In the genomic region with DNA sequence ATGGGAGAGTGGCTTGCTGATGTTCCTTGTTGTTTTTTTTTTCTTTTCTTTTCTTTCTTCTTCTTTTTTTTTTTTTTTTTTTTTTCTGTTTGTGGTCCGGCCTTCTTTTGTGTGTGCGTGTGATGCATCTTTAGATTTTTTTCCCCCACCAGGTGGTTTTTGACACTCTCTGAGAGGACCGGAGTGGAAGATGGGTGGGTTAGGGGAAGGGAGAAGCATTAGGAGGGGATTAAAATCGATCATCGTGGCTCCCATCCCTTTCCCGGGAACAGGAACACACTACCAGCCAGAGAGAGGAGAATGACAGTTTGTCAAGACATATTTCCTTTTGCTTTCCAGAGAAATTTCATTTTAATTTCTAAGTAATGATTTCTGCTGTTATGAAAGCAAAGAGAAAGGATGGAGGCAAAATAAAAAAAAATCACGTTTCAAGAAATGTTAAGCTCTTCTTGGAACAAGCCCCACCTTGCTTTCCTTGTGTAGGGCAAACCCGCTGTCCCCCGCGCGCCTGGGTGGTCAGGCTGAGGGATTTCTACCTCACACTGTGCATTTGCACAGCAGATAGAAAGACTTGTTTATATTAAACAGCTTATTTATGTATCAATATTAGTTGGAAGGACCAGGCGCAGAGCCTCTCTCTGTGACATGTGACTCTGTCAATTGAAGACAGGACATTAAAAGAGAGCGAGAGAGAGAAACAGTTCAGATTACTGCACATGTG, we compare ENCODE assay signal across 9 cellular contexts. TPM values are rescaled to one million over a fixed set of nuclear protein-coding genes. Genes with fewer than 3 reads are reported as not detected.
DNase-seq lines count a peak whose midpoint lies in the region; ATAC-seq, FAIRE-seq and TF ChIP-seq lines count a peak whose summit lies in the region.
"Had no signal": no experiment of that assay in that cellular context is flagged by ENCODE, and none has a peak within 500 bp of the region (broad histone marks: within the 10 kb centered on the region; RNA-seq: fewer than 3 reads in every experiment).

No MANE protein-coding gene starts in this region.

- 61% methylated on average over 11 of the region's 13 CpGs for WGBS in GM12878 (ENCODE audit: insufficient coverage, insufficient replicate concordance, low lambda C conversion rate, missing lambda C conversion rate)

- peaks cover 2% of the 10 kb centered on the region; the same call in 1 of the 3 replicates for H3K9me3 ChIP-seq in GM12878 (replicated peaks; ENCODE audit: control insufficient read depth, insufficient read depth, low read length)
- no peaks in the 10 kb centered on the region for H3K9me3 ChIP-seq in naive thymus-derived CD4-positive, alpha-beta T cell (ENCODE audit: control insufficient read depth in 2 of 3, low read length in 3 of 3)

- no peaks in the 10 kb centered on the region for H4K20me1 ChIP-seq in GM12878 (ENCODE audit: control insufficient read depth, insufficient read depth)

- no peak for TF ChIP-seq CTCF in GM12878 (IDR thresholded peaks at IDR 0.05 in 2 of 3, conservative IDR thresholded peaks at IDR 0.05 in 1 of 3; ENCODE audit: control insufficient read depth in 2 of 3, extremely low read depth in 1 of 3, insufficient read depth in 1 of 3, low read depth in 3 of 3, low read length in 3 of 3)

- no peaks in the 10 kb centered on the region for H3K36me3 ChIP-seq in GM12878 (ENCODE audit: control insufficient read depth in 2 of 2, insufficient read depth in 2 of 2, low read length in 1 of 2)
- H3K36me3 ChIP-seq in naive thymus-derived CD4-positive, alpha-beta T cell (ENCODE audit: control insufficient read depth in 2 of 3, insufficient read depth in 3 of 3, low read length in 3 of 3) = no peaks in the 10 kb centered on the region

- RAD21 ChIA-PET in GM12878 (lab: Charles Lee; ENCODE audit: unreplicated experiment) = interaction anchor here (1.2 to 1.5 kb wide), 2 partner anchors 21 to 247 kb away, joined by 3 to 4 read pairs; no protein-coding TSS in a partner anchor

- ATAC-seq in stimulated activated naive CD8-positive, alpha-beta T cell treated with anti-CD3 and anti-CD28 coated beads, Interleukin-15, Interleukin-2, amounts not matched to agents 100 U/mL and 50 U/mL, for 24 hours = no peak
- no peak for ATAC-seq in GM12878
- ATAC-seq in naive thymus-derived CD4-positive, alpha-beta T cell = no peak
- no peak for ATAC-seq in SK-N-SH treated with all-trans-retinoic acid at 6 μM for 48 hours
- ATAC-seq in activated CD4-positive, CD25-positive, alpha-beta regulatory T cell treated with anti-CD3 and anti-CD28 coated beads, Interleukin-2, amount 50 U/mL, for 24 hours = no peak
- ATAC-seq: K562 had no signal

- H3K27me3 Mint-ChIP-seq in stimulated activated naive CD8-positive, alpha-beta T cell treated with anti-CD3 and anti-CD28 coated beads, Interleukin-15, Interleukin-2, amounts not matched to agents 100 ng/mL and 50 ng/mL, for 24 hours = peaks cover 73% of the 10 kb centered on the region
- peaks cover 54 to 82% (median 69%) of the 10 kb centered on the region in 5 donors for H3K27me3 Mint-ChIP-seq in naive thymus-derived CD4-positive, alpha-beta T cell

- DNase-seq in stimulated activated naive CD8-positive, alpha-beta T cell treated with anti-CD3 and anti-CD28 coated beads, Interleukin-15, Interleukin-2, amounts not matched to agents 100 U/mL and 50 U/mL, for 24 hours = no peak
- DNase-seq in GM12878 (ENCODE audit: low read depth, low spot score) = no peak
- DNase-seq in naive thymus-derived CD4-positive, alpha-beta T cell = no peak
- DNase-seq in NCI-H1436 (lab: John Stamatoyannopoulos, UW) = no peak
- no peak for DNase-seq in GM03348 (ENCODE audit: low spot score)

- H3K9ac ChIP-seq in GM12878 (ENCODE audit: control insufficient read depth, insufficient read depth, low read length) = no peak overlapping the region

- H2AFZ ChIP-seq in GM12878 (ENCODE audit: control insufficient read depth, low read depth, low read length) = no peak overlapping the region

- CTCF ChIA-PET in GM12878 (lab: Yijun Ruan, JAX) = interaction anchor here (0.9 to 1.7 kb wide), 4 partner anchors 23 to 246 kb away, joined by 3 to 8 read pairs (median 3); no protein-coding TSS in a partner anchor
- CTCF ChIA-PET in naive thymus-derived CD4-positive, alpha-beta T cell (lab: Charles Lee) = no interaction called here

- peaks cover 5% of the 10 kb centered on the region for H3K4me1 ChIP-seq in GM12878 (ENCODE audit: control insufficient read depth, insufficient read depth, low read length)
- H3K4me1 ChIP-seq in naive thymus-derived CD4-positive, alpha-beta T cell (ENCODE audit: control insufficient read depth in 2 of 2, insufficient read depth in 2 of 2, low read length in 2 of 2) = peaks cover 0 to 8% of the 10 kb centered on the region in 2 donors

- H3K27me3 ChIP-seq in GM12878 (replicated peaks in 1 of 2; ENCODE audit: control insufficient read depth in 2 of 2, insufficient read depth in 2 of 2, low read length in 1 of 2) = peaks cover 0 to 3% of the 10 kb centered on the region in 2 experiments; a peak in 2 of 4 replicates
- peaks cover 2 to 6% of the 10 kb centered on the region in 2 donors for H3K27me3 ChIP-seq in naive thymus-derived CD4-positive, alpha-beta T cell (ENCODE audit: control insufficient read depth in 2 of 2, insufficient read depth in 2 of 2, low read length in 2 of 2)

- H3K4me1 Mint-ChIP-seq in stimulated activated naive CD8-positive, alpha-beta T cell treated with anti-CD3 and anti-CD28 coated beads, Interleukin-15, Interleukin-2, amounts not matched to agents 100 ng/mL and 50 ng/mL, for 24 hours (ENCODE audit: low read depth) = peaks cover 20% of the 10 kb centered on the region
- peaks cover 14 to 27% (median 20%) of the 10 kb centered on the region in 7 donors for H3K4me1 Mint-ChIP-seq in naive thymus-derived CD4-positive, alpha-beta T cell

- H3K9me3 Mint-ChIP-seq in stimulated activated naive CD8-positive, alpha-beta T cell treated with anti-CD3 and anti-CD28 coated beads, Interleukin-15, Interleukin-2, amounts not matched to agents 100 ng/mL and 50 ng/mL, for 24 hours = no peaks in the 10 kb centered on the region
- H3K9me3 Mint-ChIP-seq in naive thymus-derived CD4-positive, alpha-beta T cell = peaks cover 0 to 4% (median 0%) of the 10 kb centered on the region in 11 donors

- TF ChIP-seq POLR2A in GM12878 (IDR thresholded peaks at IDR 0.05; ENCODE audit: low read depth, low read length) = no peak

- no peak overlapping the region for H3K27ac ChIP-seq in GM12878 (ENCODE audit: control insufficient read depth, insufficient read depth)
- H3K27ac ChIP-seq in naive thymus-derived CD4-positive, alpha-beta T cell (ENCODE audit: low read depth, low read length) = no peak overlapping the region

- FAIRE-seq in GM12878 (lab: Jason Lieb, UNC) = no peak
- FAIRE-seq: K562 had no signal

- in situ Hi-C loops in GM12878 (cut with MboI) = no loop called here

- SMC1A ChIA-PET in GM12878 (lab: Charles Lee; ENCODE audit: uncharacterized antibody, unreplicated experiment) = interaction anchor here (0.9 to 2.2 kb wide), 7 partner anchors 7 to 62 kb away, joined by 3 to 6 read pairs (median 4); no protein-coding TSS in a partner anchor

- BruUV-seq in GM12878 (replicated peaks; lab: Mats Ljungman, UMichigan) = no TSS peak

- peak overlapping the region; percentile 63; the same call in 1 of the 2 replicates for H3K4me2 ChIP-seq in GM12878 (ENCODE audit: control insufficient read depth, insufficient read depth)

- intact Hi-C loops in GM12878 (cut with micrococcal nuclease; ENCODE audit: unreplicated experiment) = no loop called here
- intact Hi-C loops in naive thymus-derived CD4-positive, alpha-beta T cell (cut with micrococcal nuclease) = loop anchor here in 1 of 2 donors (5.0 kb wide), 2 partner anchors 51 to 194 kb away; partner anchors contain the start of genes DCLRE1A and NHLRC2

- H3K36me3 Mint-ChIP-seq in stimulated activated naive CD8-positive, alpha-beta T cell treated with anti-CD3 and anti-CD28 coated beads, Interleukin-15, Interleukin-2, amounts not matched to agents 100 ng/mL and 50 ng/mL, for 24 hours (ENCODE audit: low read depth) = no peaks in the 10 kb centered on the region
- H3K36me3 Mint-ChIP-seq in naive thymus-derived CD4-positive, alpha-beta T cell = peaks cover 0 to 4% (median 0%) of the 10 kb centered on the region in 5 donors

- TF ChIP-seq RAD21 in GM12878 (IDR thresholded peaks at IDR 0.05; ENCODE audit: insufficient read depth, low read depth, low read length) = no peak

- H3K79me2 ChIP-seq in GM12878 (ENCODE audit: control insufficient read depth, insufficient read depth, low read length) = no peaks in the 10 kb centered on the region

- POLR2A ChIA-PET in GM12878 (lab: Charles Lee) = no interaction called here
- POLR2A ChIA-PET in naive thymus-derived CD4-positive, alpha-beta T cell (lab: Charles Lee) = no interaction called here

- H3K4me3 Mint-ChIP-seq in stimulated activated naive CD8-positive, alpha-beta T cell treated with anti-CD3 and anti-CD28 coated beads, Interleukin-15, Interleukin-2, amounts not matched to agents 100 ng/mL and 50 ng/mL, for 24 hours = peak overlapping the region; percentile 53
- H3K4me3 Mint-ChIP-seq in naive thymus-derived CD4-positive, alpha-beta T cell = peak overlapping the region; percentile 23 to 75 (median 64)

- 0 out of 2 replicates have a peak overlapping the region, but pooled peaks have one; percentile 31 for H3K4me3 ChIP-seq in GM12878
- no peak overlapping the region for H3K4me3 ChIP-seq in naive thymus-derived CD4-positive, alpha-beta T cell (ENCODE audit: low read length)
- H3K4me3 ChIP-seq: K562 had no signal

- no peak for TF ChIP-seq EP300 in GM12878 (IDR thresholded peaks at IDR 0.05; ENCODE audit: borderline replicate concordance in 1 of 2, control insufficient read depth in 1 of 2, low read depth in 2 of 2, low read length in 2 of 2)

- H3K27ac Mint-ChIP-seq in stimulated activated naive CD8-positive, alpha-beta T cell treated with anti-CD3 and anti-CD28 coated beads, Interleukin-15, Interleukin-2, amounts not matched to agents 100 ng/mL and 50 ng/mL, for 24 hours = no peak overlapping the region
- H3K27ac Mint-ChIP-seq in naive thymus-derived CD4-positive, alpha-beta T cell = peak overlapping the region in 1 of 9 donors; percentile 33

RNA-seq across cellular contexts. Expression of gene ADRB1, which starts 2.2 kb away (rescaled TPM):
- 3.0 and 3.1 TPM in 2 replicates for total RNA-seq in GM12878 (2013; cell fraction: nucleolus; rRNA removed)
- total RNA-seq in GM12878 (2014; rRNA removed) (2.7 and 2.9 TPM in 2 replicates), GM12878 (2014; rRNA removed; fragmentation: Illumina TruSeq; extraction: Trizol) (1.2 and 1.3 TPM in 2 replicates), GM12878 (2021) (3.9 and 4.5 TPM in 2 replicates)
- 0.13 TPM for polyA plus RNA-seq in GM12878 (2011; ENCODE audit: low read depth)
- polyA plus RNA-seq in GM12878 (2011; rRNA removed) (0.23 and 0.26 TPM in 2 replicates), GM12878 (2014; fragmentation: Illumina TruSeq; extraction: Trizol) (1.0 and 1.8 TPM in 2 replicates), GM12878 (2014; fragmentation: Nextera tagmentation; extraction: Ambion mirVana) (1 to 10 TPM in 1 of 2 experiments, under 1 TPM in 1; 0.99 to 2.8 TPM), GM12878 (2014; rRNA removed) (2.2 and 2.5 TPM in 2 replicates), GM12878 (2016; fragmentation: Nextera tagmentation; extraction: Ambion mirVana) (under 1 TPM; 0.39 to 0.92 TPM)
- polyA plus RNA-seq in GM12878 (2011; cell fraction: cytosol; rRNA removed) = 0.21 and 0.30 TPM in 2 replicates
- polyA plus RNA-seq in GM12878 (2011; cell fraction: nucleus; rRNA removed) = 1.4 and 1.9 TPM in 2 replicates
- 0.53 and 0.77 TPM in 2 replicates for polyA plus RNA-seq in GM12878 (2012)
- 0.52 and 0.59 TPM in 2 replicates for polyA minus RNA-seq in GM12878 (2011; rRNA and poly(A)+ RNA removed)
- not detected in 2 replicates for polyA minus RNA-seq in GM12878 (2011; cell fraction: cytosol; rRNA and poly(A)+ RNA removed)
- polyA minus RNA-seq in GM12878 (2011; cell fraction: nucleus; rRNA and poly(A)+ RNA removed) = 0.97 and 1.4 TPM in 2 replicates
- under 1 TPM in 2 of 5 experiments, not detected in 3; 0.29 to 0.64 TPM for total RNA-seq in naive thymus-derived CD4-positive, alpha-beta T cell
- polyA plus RNA-seq in naive thymus-derived CD4-positive, alpha-beta T cell = not detected
